12 cellular contexts compared by ENCODE assay signal in the genomic region with DNA sequence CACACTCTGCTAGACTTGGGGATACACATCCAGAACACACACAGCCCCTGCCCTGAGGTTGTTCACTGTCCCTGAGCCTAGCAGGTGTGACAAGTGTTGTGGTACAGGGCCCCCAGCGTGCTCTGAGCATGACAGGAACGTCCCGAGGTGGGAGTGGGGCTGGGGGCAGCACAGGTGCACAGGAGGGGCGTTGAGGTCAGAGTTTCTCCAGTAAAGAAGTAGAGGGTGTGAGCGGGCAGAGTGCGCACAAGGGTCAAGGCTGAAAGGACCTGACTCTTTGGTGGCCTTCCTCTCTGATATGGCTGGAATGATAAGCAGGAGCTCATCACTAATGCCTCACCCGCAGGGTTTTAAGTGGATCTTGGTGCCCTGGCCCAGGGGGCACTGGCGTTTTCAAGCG. TPM values are rescaled to one million over a fixed set of nuclear protein-coding genes. Genes with fewer than 3 reads are reported as not detected.
DNase-seq lines count a peak whose midpoint lies in the region; ATAC-seq and TF ChIP-seq lines count a peak whose summit lies in the region.
"Had no signal": no experiment of that assay in that cellular context is flagged by ENCODE, and none has a peak within 500 bp of the region (broad histone marks: within the 10 kb centered on the region; RNA-seq: fewer than 3 reads in every experiment).

No MANE protein-coding gene starts in this region.

- no peak for ATAC-seq in stimulated activated naive CD8-positive, alpha-beta T cell treated with anti-CD3 and anti-CD28 coated beads, Interleukin-15, Interleukin-2, amounts not matched to agents 100 U/mL and 50 U/mL, for 24 hours
- no peak for ATAC-seq in activated T-helper 17 cell treated with anti-CD3 and anti-CD28 coated beads, Interleukin-2, amount 50 U/mL, for 72 hours (replicated peaks)
- ATAC-seq in GM21529 (IDR thresholded peaks at IDR 0.05; ENCODE audit: unreplicated experiment), result no peak

- no peak overlapping the region for H3K27ac Mint-ChIP-seq in stimulated activated naive CD8-positive, alpha-beta T cell treated with anti-CD3 and anti-CD28 coated beads, Interleukin-15, Interleukin-2, amounts not matched to agents 100 ng/mL and 50 ng/mL, for 24 hours
- no peak overlapping the region for H3K27ac Mint-ChIP-seq in activated T-helper 17 cell treated with anti-CD3 and anti-CD28 coated beads, Interleukin-2, amount 50 U/mL, for 72 hours
- no peak overlapping the region for H3K27ac Mint-ChIP-seq in mesothelial cell of epicardium

- peak overlapping the region; percentile 91 for H3K4me3 Mint-ChIP-seq in stimulated activated naive CD8-positive, alpha-beta T cell treated with anti-CD3 and anti-CD28 coated beads, Interleukin-15, Interleukin-2, amounts not matched to agents 100 ng/mL and 50 ng/mL, for 24 hours
- H3K4me3 Mint-ChIP-seq in activated T-helper 17 cell treated with anti-CD3 and anti-CD28 coated beads, Interleukin-2, amount 50 U/mL, for 72 hours, result peak overlapping the region; percentile 89
- peak overlapping the region; percentile 93 for H3K4me3 Mint-ChIP-seq in mesothelial cell of epicardium

- H3K9me3 Mint-ChIP-seq in stimulated activated naive CD8-positive, alpha-beta T cell treated with anti-CD3 and anti-CD28 coated beads, Interleukin-15, Interleukin-2, amounts not matched to agents 100 ng/mL and 50 ng/mL, for 24 hours, result no peaks in the 10 kb centered on the region
- H3K9me3 Mint-ChIP-seq in activated T-helper 17 cell treated with anti-CD3 and anti-CD28 coated beads, Interleukin-2, amount 50 U/mL, for 72 hours, result no peaks in the 10 kb centered on the region
- no peaks in the 10 kb centered on the region for H3K9me3 Mint-ChIP-seq in mesothelial cell of epicardium

- no peaks in the 10 kb centered on the region for H3K36me3 Mint-ChIP-seq in stimulated activated naive CD8-positive, alpha-beta T cell treated with anti-CD3 and anti-CD28 coated beads, Interleukin-15, Interleukin-2, amounts not matched to agents 100 ng/mL and 50 ng/mL, for 24 hours (ENCODE audit: low read depth)
- H3K36me3 Mint-ChIP-seq in activated T-helper 17 cell treated with anti-CD3 and anti-CD28 coated beads, Interleukin-2, amount 50 U/mL, for 72 hours (ENCODE audit: low read depth), result no peaks in the 10 kb centered on the region
- H3K36me3 Mint-ChIP-seq in mesothelial cell of epicardium, result peaks cover 9% of the 10 kb centered on the region

- H3K4me1 Mint-ChIP-seq in stimulated activated naive CD8-positive, alpha-beta T cell treated with anti-CD3 and anti-CD28 coated beads, Interleukin-15, Interleukin-2, amounts not matched to agents 100 ng/mL and 50 ng/mL, for 24 hours (ENCODE audit: low read depth), result peaks cover 11% of the 10 kb centered on the region
- peaks cover 7% of the 10 kb centered on the region for H3K4me1 Mint-ChIP-seq in activated T-helper 17 cell treated with anti-CD3 and anti-CD28 coated beads, Interleukin-2, amount 50 U/mL, for 72 hours
- peaks cover 10% of the 10 kb centered on the region for H3K4me1 Mint-ChIP-seq in mesothelial cell of epicardium

- no peak for DNase-seq in stimulated activated naive CD8-positive, alpha-beta T cell treated with anti-CD3 and anti-CD28 coated beads, Interleukin-15, Interleukin-2, amounts not matched to agents 100 U/mL and 50 U/mL, for 24 hours
- DNase-seq in mesothelial cell of epicardium (ENCODE audit: low spot score in 2 of 2, unreplicated experiment in 2 of 2) (no peak), cerebellum (ENCODE audit: low spot score) (no peak), NCI-H510A (lab: John Stamatoyannopoulos, UW) (no peak), GOT3 (lab: John Stamatoyannopoulos, UW) (no peak)
- DNase-seq: mammary epithelial cell; stimulated activated CD4-positive, alpha-beta T cell treated with anti-CD3 and anti-CD28 coated beads, Interleukin-4, amount 100 ng/mL, for 24 hours had no signal

- no peak for TF ChIP-seq CTCF in mesothelial cell of epicardium (IDR thresholded peaks at IDR 0.05; ENCODE audit: unreplicated experiment)

- H3K27me3 Mint-ChIP-seq in stimulated activated naive CD8-positive, alpha-beta T cell treated with anti-CD3 and anti-CD28 coated beads, Interleukin-15, Interleukin-2, amounts not matched to agents 100 ng/mL and 50 ng/mL, for 24 hours, result no peaks in the 10 kb centered on the region
- no peaks in the 10 kb centered on the region for H3K27me3 Mint-ChIP-seq in activated T-helper 17 cell treated with anti-CD3 and anti-CD28 coated beads, Interleukin-2, amount 50 U/mL, for 72 hours
- H3K27me3 Mint-ChIP-seq in mesothelial cell of epicardium (ENCODE audit: low read depth), result no peaks in the 10 kb centered on the region

RNA-seq across cellular contexts. Expression of a gene that starts 1.3 kb away (rescaled TPM):
- 1 to 10 TPM in 1 of 2 donors, not detected in 1; 1.2 TPM for total RNA-seq in activated T-helper 17 cell treated with anti-CD3 and anti-CD28 coated beads, Interleukin-2, amount 50 U/mL, for 72 hours
- total RNA-seq in mesothelial cell of epicardium (1.2 to 1.9 TPM (median 1.7 TPM) in 3 replicates), cerebellum (2.2 TPM)
- total RNA-seq: endothelial cell of umbilical vein, mammary epithelial cell, prostate gland had no signal

RNA-seq across cellular contexts. Expression of a gene that starts 6.4 kb away (rescaled TPM):
- total RNA-seq in activated T-helper 17 cell treated with anti-CD3 and anti-CD28 coated beads, Interleukin-2, amount 50 U/mL, for 72 hours, result 1 to 10 TPM; 1.1 to 2.0 TPM
- total RNA-seq in mesothelial cell of epicardium (4.9 to 5.0 TPM (median 4.9 TPM) in 3 replicates), cerebellum (1.9 TPM)

RNA-seq across cellular contexts. Expression of a gene that starts 27.0 kb away (rescaled TPM):
- total RNA-seq in activated T-helper 17 cell treated with anti-CD3 and anti-CD28 coated beads, Interleukin-2, amount 50 U/mL, for 72 hours, result 10 to 100 TPM; 28.8 to 35.3 TPM
- total RNA-seq in mesothelial cell of epicardium (31.7 to 33.3 TPM (median 32.6 TPM) in 3 replicates), cerebellum (23.2 TPM)

RNA-seq across cellular contexts. Expression of a gene that starts 34.9 kb away (rescaled TPM):
- total RNA-seq in activated T-helper 17 cell treated with anti-CD3 and anti-CD28 coated beads, Interleukin-2, amount 50 U/mL, for 72 hours, result under 1 TPM; 0.29 to 0.37 TPM
- total RNA-seq in mesothelial cell of epicardium (16.1 to 18.0 TPM (median 16.6 TPM) in 3 replicates), cerebellum (0.36 TPM)
